ENCODE assay signal across 8 cellular contexts in the genomic region with DNA sequence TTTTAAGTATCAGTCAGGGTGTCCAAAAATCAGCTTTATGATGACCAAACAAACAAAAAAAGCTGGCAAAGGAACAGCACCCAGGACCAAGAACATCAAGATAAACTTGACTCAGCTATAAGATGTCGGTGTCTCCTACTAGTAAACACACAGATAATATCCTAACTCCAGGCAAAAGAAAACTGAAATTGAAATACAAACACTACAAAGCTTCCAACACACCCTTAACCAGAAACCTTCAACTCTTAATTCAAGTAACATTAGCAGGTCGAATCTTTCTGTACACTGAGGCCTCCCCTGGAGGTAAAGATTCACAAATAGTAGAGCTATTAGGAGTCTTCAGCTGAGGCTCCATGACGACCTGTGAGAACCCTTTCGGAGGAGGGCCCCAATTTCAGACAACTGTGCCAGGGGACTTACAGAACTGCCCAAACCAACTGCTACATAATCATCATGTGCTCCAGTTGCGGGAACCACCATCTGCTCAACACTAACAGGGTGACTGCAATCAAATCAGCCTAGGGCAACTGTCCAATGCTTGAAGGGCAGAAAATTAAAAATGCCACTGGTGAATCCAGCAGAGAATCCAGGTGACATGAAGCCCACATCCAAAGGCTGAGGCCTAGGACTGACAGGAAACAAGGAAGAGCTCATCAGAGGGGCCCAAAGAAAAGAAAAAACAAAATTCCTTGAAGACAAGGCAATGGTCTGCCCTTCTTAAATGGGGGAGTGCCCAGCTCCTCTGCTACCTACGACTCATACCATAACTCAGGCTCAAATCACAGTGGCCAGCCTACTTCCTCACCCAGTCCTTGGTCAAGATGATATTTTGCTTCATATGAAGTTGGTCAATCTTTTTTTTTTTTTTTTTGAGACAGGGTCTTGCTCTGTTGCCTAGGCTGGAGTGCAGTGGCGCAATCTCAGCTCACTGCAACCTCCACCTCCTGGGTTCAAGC. TPM values are rescaled to one million over a fixed set of nuclear protein-coding genes. Genes with fewer than 3 reads are reported as not detected.
DNase-seq lines count a peak whose midpoint lies in the region; ATAC-seq and TF ChIP-seq lines count a peak whose summit lies in the region.

No MANE protein-coding gene starts in this region.

- ATAC-seq in HG03520 (IDR thresholded peaks at IDR 0.05; ENCODE audit: unreplicated experiment) (no peak), HG03439 (IDR thresholded peaks at IDR 0.05; ENCODE audit: unreplicated experiment) (no peak)

- H3K56ac ChIP-seq in mesendoderm (ENCODE audit: low read length), result no peak overlapping the region

- H3K79me2 ChIP-seq in mesendoderm (ENCODE audit: control insufficient read depth, insufficient read depth, low read length), result no peaks in the 10 kb centered on the region

- H2AK5ac ChIP-seq in mesendoderm (ENCODE audit: low read length), result no peak overlapping the region

- H3K18ac ChIP-seq in mesendoderm (ENCODE audit: low read length), result no peak overlapping the region

- TF ChIP-seq CTCF in RWPE1 (conservative IDR thresholded peaks at IDR 0.05; ENCODE audit: low read depth), result no peak
- no peak for TF ChIP-seq CTCF in right atrium auricular region (IDR thresholded peaks at IDR 0.05)

- POLR2A ChIA-PET in RWPE1 (lab: Yijun Ruan, JAX; ENCODE audit: low non-redundant PET), result no interaction called here

- H2BK15ac ChIP-seq in mesendoderm (replicated peaks; ENCODE audit: low read depth), result no peak overlapping the region

- no CpG with 5 or more reads among the region's 7 CpGs for WGBS in mesendoderm (ENCODE audit: extremely low coverage, insufficient coverage, low lambda C conversion rate)

- no peak overlapping the region for H3K4ac ChIP-seq in mesendoderm (ENCODE audit: low read depth, low read length)

- H3K4me2 ChIP-seq in mesendoderm (ENCODE audit: low read length), result no peak overlapping the region

- no peak overlapping the region for H2BK5ac ChIP-seq in mesendoderm (ENCODE audit: low read length)

- H3K79me1 ChIP-seq in mesendoderm (ENCODE audit: low read length), result peaks cover 8% of the 10 kb centered on the region

- H3K23ac ChIP-seq in mesendoderm (ENCODE audit: low read length), result no peak overlapping the region

- no peaks in the 10 kb centered on the region for H3K27me3 ChIP-seq in right atrium auricular region
- no peaks in the 10 kb centered on the region for H3K27me3 ChIP-seq in mesendoderm (ENCODE audit: insufficient read depth, low read length, poor library complexity)

- H2BK120ac ChIP-seq in mesendoderm (ENCODE audit: low read depth, low read length), result no peak overlapping the region

- H4K8ac ChIP-seq in mesendoderm (ENCODE audit: low read depth, low read length), result no peak overlapping the region

- H3K4me1 ChIP-seq in right atrium auricular region (peaks cover 0 to 44% of the 10 kb centered on the region in 2 donors), mesendoderm (ENCODE audit: control insufficient read depth, low read depth, low read length) (no peaks in the 10 kb centered on the region)

- CTCF ChIA-PET in RWPE1 (lab: Yijun Ruan, JAX), result interaction anchor here (0.6 to 2.1 kb wide), 2 partner anchors 19 to 207 kb away, joined by 3 to 10 read pairs; no protein-coding TSS in a partner anchor

- H3K36me3 ChIP-seq in right atrium auricular region, result peaks cover 7% of the 10 kb centered on the region
- H3K36me3 ChIP-seq in mesendoderm (ENCODE audit: control insufficient read depth, insufficient read depth, low read length), result peaks cover 2% of the 10 kb centered on the region

- peak overlapping the region; percentile 41 for H3K27ac ChIP-seq in RWPE1
- H3K27ac ChIP-seq in right atrium auricular region, result peak overlapping the region; percentile 71 to 73
- no peak overlapping the region for H3K27ac ChIP-seq in mesendoderm (ENCODE audit: low read depth, low read length)

- H3K9me3 ChIP-seq in right atrium auricular region, result no peaks in the 10 kb centered on the region

- no peak overlapping the region for H4K5ac ChIP-seq in mesendoderm (ENCODE audit: low read length)

- H3K4me3 ChIP-seq in right atrium auricular region, result no peak overlapping the region
- no peak overlapping the region for H3K4me3 ChIP-seq in mesendoderm (ENCODE audit: low read length)

- peak; percentile 58 for DNase-seq in EH (ENCODE audit: low read depth)
- DNase-seq in HCEC 1CT, result peak; percentile 60
- no peak for DNase-seq in RWPE1 (ENCODE audit: low spot score)
- no peak for DNase-seq in right atrium auricular region (ENCODE audit: low spot score)
- no peak for DNase-seq in NCI-H345 treated with DMSO at 0.1 percent for 48 hours (lab: John Stamatoyannopoulos, UW; ENCODE audit: unreplicated experiment)
- DNase-seq in mesendoderm, result no peak

- H3K9ac ChIP-seq in mesendoderm (ENCODE audit: low read length), result no peak overlapping the region

RNA-seq across cellular contexts. Expression of gene XPNPEP1, which starts 20.0 kb away (rescaled TPM):
- total RNA-seq in right atrium auricular region, result 10 to 100 TPM; 41.2 to 45.2 TPM
- 25.4 TPM for polyA plus RNA-seq in mesendoderm (2013, experiment 1 of 2)
- polyA plus RNA-seq in mesendoderm (2013, experiment 2 of 2), result 26.0 TPM

Comparison
In these comparisons a context has a peak if more than half of its experiments do, and no peak if none do; other contexts are left out.
1. DNase-seq: peak in EH (single experiment) and HCEC 1CT (single experiment); none in RWPE1 (single experiment), right atrium auricular region (single experiment), NCI-H345 treated with DMSO at 0.1 percent for 48 hours (single experiment) and mesendoderm (single experiment).